Comparison of ENCODE assay signal across 1 cellular context in genomic region chr5:146101646-146102045, GRCh38.
TF ChIP-seq lines count a peak whose summit lies in the region.

No MANE protein-coding gene starts in this region.

TF ChIP-seq in H1, 55 proteins besides CTCF, POLR2A, EP300 and RAD21:
- TF ChIP-seq TEAD4 (IDR thresholded peaks at IDR 0.05; ENCODE audit: low read depth, low read length) (peak; percentile 46; the same call in 1 of the 2 replicates), SP2 (IDR thresholded peaks at IDR 0.05; ENCODE audit: low read length) (no peak)
